ENCODE assay signal across 1 cellular context in genomic region chr21:32531561-32531960, GRCh38. TPM values are rescaled to one million over a fixed set of nuclear protein-coding genes. Genes with fewer than 3 reads are reported as not detected.
"Had no signal": no experiment of that assay in that cellular context is flagged by ENCODE, and none has a peak within 500 bp of the region (broad histone marks: within the 10 kb centered on the region; RNA-seq: fewer than 3 reads in every experiment).

No MANE protein-coding gene starts in this region.

RNA-seq across cellular contexts. Expression of gene TCP10L, which starts 53.8 kb away (rescaled TPM):
- total RNA-seq: SJCRH30 had no signal
